Comparison of ENCODE assay signal across 18 cellular contexts in the genomic region with DNA sequence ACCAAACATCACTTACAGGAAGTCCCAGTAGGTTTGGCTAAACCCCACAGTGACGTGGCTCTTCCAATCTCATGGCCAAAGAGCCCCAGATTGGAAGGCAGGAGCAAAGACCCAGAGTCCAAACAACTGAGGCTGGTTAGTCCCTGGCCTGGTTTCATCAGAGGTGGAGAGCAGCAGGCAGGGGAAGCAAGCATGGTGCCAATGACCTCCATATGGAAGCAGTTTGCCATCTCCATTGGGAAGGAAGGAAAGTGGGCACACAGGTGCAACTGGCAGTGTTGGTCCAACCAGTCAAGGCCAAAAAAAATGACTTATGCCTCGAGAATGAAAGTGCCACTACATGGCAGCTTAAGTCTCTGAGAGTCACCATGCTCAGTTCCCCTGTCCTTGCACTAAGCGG.
DNase-seq lines count a peak whose midpoint lies in the region; ATAC-seq and TF ChIP-seq lines count a peak whose summit lies in the region.
"Had no signal": no experiment of that assay in that cellular context is flagged by ENCODE, and none has a peak within 500 bp of the region (broad histone marks: within the 10 kb centered on the region; RNA-seq: fewer than 3 reads in every experiment).

No MANE protein-coding gene starts in this region.

- no peak overlapping the region for H3K4me3 Mint-ChIP-seq in activated CD8-positive, alpha-beta memory T cell treated with anti-CD3 and anti-CD28 coated beads, Interleukin-2, amount 10 ng/mL, durations not matched to agents 7 days and 5 days
- no peak overlapping the region for H3K4me3 Mint-ChIP-seq in endodermal cell
- H3K4me3 Mint-ChIP-seq: CD4-positive, CD25-positive, alpha-beta regulatory T cell; CD8-positive, alpha-beta T cell; GM23338 had no signal

- H3K27me3 ChIP-seq in ascending aorta (no peaks in the 10 kb centered on the region), thoracic aorta (replicated peaks; ENCODE audit: insufficient read depth) (no peaks in the 10 kb centered on the region), aorta (ENCODE audit: control insufficient read depth in 1 of 2, insufficient read depth in 2 of 2, low read length in 1 of 2) (no peaks in the 10 kb centered on the region), endodermal cell (ENCODE audit: control insufficient read depth, insufficient read depth, low read length, poor library complexity, severe bottlenecking) (no peaks in the 10 kb centered on the region)

- H3K9me3 ChIP-seq in ascending aorta: no peaks in the 10 kb centered on the region
- no peaks in the 10 kb centered on the region for H3K9me3 ChIP-seq in thoracic aorta
- no peaks in the 10 kb centered on the region for H3K9me3 ChIP-seq in aorta (ENCODE audit: control insufficient read depth, low read length)
- H3K9me3 ChIP-seq in endodermal cell (ENCODE audit: control insufficient read depth, low read length): no peaks in the 10 kb centered on the region
- H3K9me3 ChIP-seq: Caco-2 had no signal

- DNase-seq in ascending aorta (ENCODE audit: low spot score in 2 of 2) (no peak), coronary artery (ENCODE audit: low spot score) (no peak), thoracic aorta (ENCODE audit: low spot score) (no peak), aorta (no peak), activated gamma-delta T cell (lab: John Stamatoyannopoulos, UW) (no peak), DMS 273 (lab: John Stamatoyannopoulos, UW; ENCODE audit: unreplicated experiment) (no peak), endodermal cell (no peak)
- DNase-seq in activated CD8-positive, alpha-beta memory T cell treated with anti-CD3 and anti-CD28 coated beads, Interleukin-2, amount 10 ng/mL, durations not matched to agents 7 days and 5 days: no peak
- DNase-seq: Caco-2; CD4-positive, CD25-positive, alpha-beta regulatory T cell; CD8-positive, alpha-beta T cell; DMS 273 treated with DMSO at 0.1 percent for 48 hours; DMS79; EL; GF-D8; H7; HCEC 1CT had no signal

- ATAC-seq in thoracic aorta (ENCODE audit: insufficient number of reproducible peaks, low FRiP score, low read depth) (no peak), aorta (ENCODE audit: low FRiP score) (no peak)
- no peak for ATAC-seq in activated CD8-positive, alpha-beta memory T cell treated with anti-CD3 and anti-CD28 coated beads, Interleukin-2, amount 10 ng/mL, durations not matched to agents 7 days and 5 days
- ATAC-seq: CD8-positive, alpha-beta T cell; GM23338 had no signal

- CTCF ChIA-PET in activated CD8-positive, alpha-beta memory T cell treated with anti-CD3 and anti-CD28 coated beads, Interleukin-2, amount 10 ng/mL, durations not matched to agents 7 days and 5 days (lab: Charles Lee): no interaction called here

- H3K9ac ChIP-seq in endodermal cell (ENCODE audit: extremely low read depth, low read length, poor library complexity, severe bottlenecking): no peak overlapping the region

- H3K27ac Mint-ChIP-seq in activated CD8-positive, alpha-beta memory T cell treated with anti-CD3 and anti-CD28 coated beads, Interleukin-2, amount 10 ng/mL, durations not matched to agents 7 days and 5 days: no peak overlapping the region
- H3K27ac Mint-ChIP-seq in endodermal cell: no peak overlapping the region
- H3K27ac Mint-ChIP-seq: CD4-positive, CD25-positive, alpha-beta regulatory T cell; CD8-positive, alpha-beta T cell; GM23338 had no signal

- TF ChIP-seq CTCF in ascending aorta (IDR thresholded peaks at IDR 0.05): no peak
- TF ChIP-seq CTCF in coronary artery (IDR thresholded peaks at IDR 0.05): no peak
- no peak for TF ChIP-seq CTCF in thoracic aorta (IDR thresholded peaks at IDR 0.05)
- TF ChIP-seq CTCF in endodermal cell (conservative IDR thresholded peaks at IDR 0.05): no peak

- WGBS in aorta, 2 donors: 7 to 10% methylated on average over 3 of the region's 3 CpGs
- 92 to 93% methylated on average over 3 of the region's 3 CpGs for WGBS in endodermal cell (ENCODE audit: insufficient coverage in 1 of 2, insufficient read length in 1 of 2), 2 experiments

- intact Hi-C loops in ascending aorta (cut with DNase I): loop anchor here (5.0 to 10.0 kb wide), 3 partner anchors 42 to 1114 kb away; no protein-coding TSS in a partner anchor
- intact Hi-C loops in aorta (cut with DNase I): no loop called here

- H3K27me3 Mint-ChIP-seq in activated CD8-positive, alpha-beta memory T cell treated with anti-CD3 and anti-CD28 coated beads, Interleukin-2, amount 10 ng/mL, durations not matched to agents 7 days and 5 days: no peaks in the 10 kb centered on the region
- H3K27me3 Mint-ChIP-seq in endodermal cell (ENCODE audit: insufficient read depth): peaks cover 11% of the 10 kb centered on the region

- no peaks in the 10 kb centered on the region for H3K36me3 Mint-ChIP-seq in activated CD8-positive, alpha-beta memory T cell treated with anti-CD3 and anti-CD28 coated beads, Interleukin-2, amount 10 ng/mL, durations not matched to agents 7 days and 5 days
- H3K36me3 Mint-ChIP-seq in endodermal cell (ENCODE audit: low read depth): no peaks in the 10 kb centered on the region
- H3K36me3 Mint-ChIP-seq: CD4-positive, CD25-positive, alpha-beta regulatory T cell; CD8-positive, alpha-beta T cell had no signal

- H3K36me3 ChIP-seq in ascending aorta (no peaks in the 10 kb centered on the region), thoracic aorta (no peaks in the 10 kb centered on the region), aorta (ENCODE audit: control insufficient read depth in 1 of 2, insufficient read depth in 2 of 2, low read length in 1 of 2) (no peaks in the 10 kb centered on the region), endodermal cell (ENCODE audit: control insufficient read depth, insufficient read depth, low read length) (no peaks in the 10 kb centered on the region)

- no peaks in the 10 kb centered on the region for H3K9me3 Mint-ChIP-seq in activated CD8-positive, alpha-beta memory T cell treated with anti-CD3 and anti-CD28 coated beads, Interleukin-2, amount 10 ng/mL, durations not matched to agents 7 days and 5 days (ENCODE audit: low read depth)
- no peaks in the 10 kb centered on the region for H3K9me3 Mint-ChIP-seq in endodermal cell
- H3K9me3 Mint-ChIP-seq: CD8-positive, alpha-beta T cell; GM23338 had no signal

- peaks cover 20 to 54% of the 10 kb centered on the region in 2 donors for H3K4me1 ChIP-seq in ascending aorta
- peaks cover 32 to 88% of the 10 kb centered on the region in 2 donors for H3K4me1 ChIP-seq in thoracic aorta (ENCODE audit: control insufficient read depth in 1 of 2, low read depth in 2 of 2)
- peaks cover 3 to 10% of the 10 kb centered on the region in 2 donors for H3K4me1 ChIP-seq in aorta (ENCODE audit: control insufficient read depth in 1 of 2, insufficient read depth in 2 of 2, low read length in 2 of 2)
- H3K4me1 ChIP-seq in endodermal cell (ENCODE audit: control insufficient read depth, insufficient read depth, low read length): no peaks in the 10 kb centered on the region
- H3K4me1 ChIP-seq: Caco-2 had no signal

- no peaks in the 10 kb centered on the region for H3K4me1 Mint-ChIP-seq in activated CD8-positive, alpha-beta memory T cell treated with anti-CD3 and anti-CD28 coated beads, Interleukin-2, amount 10 ng/mL, durations not matched to agents 7 days and 5 days
- peaks cover 15% of the 10 kb centered on the region for H3K4me1 Mint-ChIP-seq in endodermal cell
- H3K4me1 Mint-ChIP-seq: CD4-positive, CD25-positive, alpha-beta regulatory T cell had no signal

- H3K4me3 ChIP-seq in ascending aorta (no peak overlapping the region), coronary artery (no peak overlapping the region), thoracic aorta (no peak overlapping the region), aorta (ENCODE audit: low read length in 2 of 2) (no peak overlapping the region), endodermal cell (ENCODE audit: low read length) (no peak overlapping the region)
- H3K4me3 ChIP-seq: GM23338 had no signal

- H3K27ac ChIP-seq in ascending aorta (peak overlapping the region; percentile 79 to 89), coronary artery (peak overlapping the region; percentile 83 to 87), thoracic aorta (peak overlapping the region; percentile 77 to 82), aorta (ENCODE audit: low read depth in 1 of 2, low read length in 2 of 2) (peak overlapping the region; percentile 40 to 77), endodermal cell (ENCODE audit: low read depth, low read length) (no peak overlapping the region)
